3 cellular contexts compared by ENCODE assay signal in the genomic region with DNA sequence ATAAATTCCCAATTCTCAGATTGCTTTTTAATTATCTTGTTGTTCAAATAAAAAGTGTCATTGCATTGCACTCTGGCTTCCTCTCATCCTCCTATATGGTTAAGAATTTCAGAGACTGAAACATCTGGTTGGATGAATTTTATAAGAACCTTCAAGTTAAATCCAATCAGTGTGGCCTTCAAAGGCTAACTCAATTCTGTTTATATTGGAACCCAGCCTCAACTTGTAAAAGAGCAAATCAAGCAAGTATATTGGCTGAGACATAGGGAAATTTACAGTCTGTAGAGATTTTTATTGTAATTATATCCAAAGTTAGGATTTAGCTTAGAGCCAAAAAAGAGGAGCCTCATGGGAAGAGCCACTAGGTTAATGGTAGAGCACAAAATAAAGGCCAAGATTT.
"Had no signal": no experiment of that assay in that cellular context is flagged by ENCODE, and none has a peak within 500 bp of the region (broad histone marks: within the 10 kb centered on the region; RNA-seq: fewer than 3 reads in every experiment).

No MANE protein-coding gene starts in this region.

- ATAC-seq: GM12878 had no signal

- DNase-seq: GDM1, GF-D8 had no signal

- H3K4me3 ChIP-seq: GM12878 had no signal
